14 cellular contexts compared by ENCODE assay signal in genomic region chr2:43049836-43050796, GRCh38.
DNase-seq lines count a peak whose midpoint lies in the region; ATAC-seq, FAIRE-seq and TF ChIP-seq lines count a peak whose summit lies in the region.
"Had no signal": no experiment of that assay in that cellular context is flagged by ENCODE, and none has a peak within 500 bp of the region (broad histone marks: within the 10 kb centered on the region; RNA-seq: fewer than 3 reads in every experiment).

No MANE protein-coding gene starts in this region.

- H2AFZ ChIP-seq in neuronal stem cell (ENCODE audit: low read length): peak overlapping the region; percentile 52

- H3K4ac ChIP-seq in neuronal stem cell (ENCODE audit: low read length): no peak overlapping the region

- H3K79me1 ChIP-seq in neuronal stem cell (ENCODE audit: low read depth, low read length): no peaks in the 10 kb centered on the region

- H3K23ac ChIP-seq in neuronal stem cell (ENCODE audit: low read depth, low read length, poor library complexity): no peak overlapping the region

- H3K9ac ChIP-seq in neuronal stem cell (ENCODE audit: low read depth, low read length, poor library complexity): no peak overlapping the region

- H2BK12ac ChIP-seq in neuronal stem cell (ENCODE audit: low read length): peak overlapping the region; percentile 36

- 86% methylated on average over 18 of the region's 18 CpGs for WGBS in A549 (ENCODE audit: missing lambda C conversion rate)
- no CpG with 5 or more reads among the region's 18 CpGs for WGBS in neuronal stem cell (ENCODE audit: extremely low coverage in 2 of 2, insufficient read length in 2 of 2, insufficient replicate concordance in 1 of 2), 2 donors

- ATAC-seq in A549 (no peak), HG03139 (IDR thresholded peaks at IDR 0.05; ENCODE audit: unreplicated experiment) (no peak), GM18867 (IDR thresholded peaks at IDR 0.05; ENCODE audit: unreplicated experiment) (no peak)

- H3K27me3 Mint-ChIP-seq in chondrocyte (ENCODE audit: low read depth): peaks cover 2% of the 10 kb centered on the region

- CTCF ChIA-PET in A549 (lab: Yijun Ruan, JAX): interaction anchor here (1.2 to 3.7 kb wide), 3 partner anchors 27 to 78 kb away, joined by 3 to 7 read pairs (median 5); no protein-coding TSS in a partner anchor

- H3K36me3 ChIP-seq in neuronal stem cell (replicated peaks in 1 of 2; ENCODE audit: control insufficient read depth in 2 of 2, insufficient read depth in 2 of 2, low read length in 2 of 2): no peaks in the 10 kb centered on the region
- no peaks in the 10 kb centered on the region for H3K36me3 ChIP-seq in H7 (replicated peaks; ENCODE audit: control insufficient read depth, insufficient read depth, low read length)
- H3K36me3 ChIP-seq: esophagus squamous epithelium had no signal

- H3K9me3 ChIP-seq in A549: no peaks in the 10 kb centered on the region
- H3K9me3 ChIP-seq in neuronal stem cell (replicated peaks in 1 of 2; ENCODE audit: control insufficient read depth in 2 of 2, insufficient read depth in 1 of 2, low read depth in 1 of 2, low read length in 2 of 2): peaks cover 0 to 2% of the 10 kb centered on the region in 2 donors
- H3K9me3 ChIP-seq: esophagus squamous epithelium had no signal

- no peaks in the 10 kb centered on the region for H3K36me3 Mint-ChIP-seq in chondrocyte (ENCODE audit: low read depth)

- peaks cover 57% of the 10 kb centered on the region for H3K4me1 Mint-ChIP-seq in chondrocyte (ENCODE audit: low read depth)

- H3K27ac Mint-ChIP-seq in chondrocyte (ENCODE audit: unreplicated experiment): peak overlapping the region; percentile 61

- H4K91ac ChIP-seq in neuronal stem cell (ENCODE audit: low read depth, low read length, poor library complexity): peak overlapping the region; percentile 61

- DNase-seq in A549 (ENCODE audit: low read depth in 1 of 2, low spot score in 1 of 2) (no peak), LHCN-M2 (ENCODE audit: low read depth) (peak; percentile 80), chondrocyte (ENCODE audit: low spot score) (peak; percentile 78), neuronal stem cell (ENCODE audit: low spot score) (no peak), SIG-M5 (lab: John Stamatoyannopoulos, UW) (no peak), H7 (no peak)
- DNase-seq: DMS153, esophagus squamous epithelium, MV-4-11, NCI-H2171 treated with DMSO at 0.1 percent for 48 hours, substantia nigra had no signal

- no peak overlapping the region for H3K14ac ChIP-seq in neuronal stem cell (ENCODE audit: low read length)

- peak overlapping the region; percentile 51 for H3K18ac ChIP-seq in neuronal stem cell (ENCODE audit: low read length)

- no peak for TF ChIP-seq RAD21 in A549 (conservative IDR thresholded peaks at IDR 0.05 in 1 of 2, IDR thresholded peaks at IDR 0.05 in 1 of 2)

- no peak for TF ChIP-seq EP300 in A549 (IDR thresholded peaks at IDR 0.05)

- no peaks in the 10 kb centered on the region for H3K9me3 Mint-ChIP-seq in chondrocyte (ENCODE audit: low read depth)

- no peak for TF ChIP-seq POLR2A in A549 (IDR thresholded peaks at IDR 0.05; ENCODE audit: low read length)

- H3K27ac ChIP-seq in A549: peak overlapping the region; percentile 65 to 76
- H3K27ac ChIP-seq in neuronal stem cell (replicated peaks; ENCODE audit: low read length): no peak overlapping the region

- H2AK5ac ChIP-seq in neuronal stem cell (ENCODE audit: low read depth, low read length): peak overlapping the region; percentile 49

- peak overlapping the region; percentile 4 for H2BK120ac ChIP-seq in neuronal stem cell (ENCODE audit: low read depth, low read length)

- H3K4me2 ChIP-seq in A549 (peak overlapping the region; percentile 52; the same call in 2 of the 3 replicates), neuronal stem cell (ENCODE audit: insufficient read depth, low read length, poor library complexity, severe bottlenecking) (no peak overlapping the region)

- H4K8ac ChIP-seq in neuronal stem cell (ENCODE audit: low read depth, low read length): no peak overlapping the region

- TF ChIP-seq CTCF in A549 (IDR thresholded peaks at IDR 0.05): no peak
- no peak for TF ChIP-seq CTCF in chondrocyte (IDR thresholded peaks at IDR 0.05)

- POLR2A ChIA-PET in A549 (lab: Yijun Ruan, JAX): interaction anchor here (1.3 kb wide), 1 partner anchor 8 kb away, joined by 8 read pairs; no protein-coding TSS in a partner anchor

- H3K4me3 ChIP-seq in A549 (no peak overlapping the region), neuronal stem cell (ENCODE audit: low read length in 2 of 2) (no peak overlapping the region), H7 (ENCODE audit: insufficient read depth, low read depth, low read length) (no peak overlapping the region)
- H3K4me3 ChIP-seq: esophagus squamous epithelium had no signal

- H2BK5ac ChIP-seq in neuronal stem cell (ENCODE audit: low read length): peak overlapping the region; percentile 15

- peaks cover 38% of the 10 kb centered on the region for H3K4me1 ChIP-seq in A549
- peaks cover 18 to 21% of the 10 kb centered on the region in 2 donors for H3K4me1 ChIP-seq in neuronal stem cell (ENCODE audit: control insufficient read depth in 2 of 2, insufficient read depth in 1 of 2, low read depth in 1 of 2, low read length in 2 of 2)

- FAIRE-seq in A549 (lab: Jason Lieb, UNC): no peak
- FAIRE-seq: colon had no signal

- no peaks in the 10 kb centered on the region for H3K27me3 ChIP-seq in neuronal stem cell (ENCODE audit: control insufficient read depth in 3 of 3, insufficient read depth in 3 of 3, low read depth in 1 of 3, low read length in 3 of 3)
- no peaks in the 10 kb centered on the region for H3K27me3 ChIP-seq in H7 (ENCODE audit: control insufficient read depth, insufficient read depth, low read length)
- H3K27me3 ChIP-seq: esophagus squamous epithelium had no signal

- H2BK15ac ChIP-seq in neuronal stem cell (ENCODE audit: low read length): no peak overlapping the region

- H3K4me3 Mint-ChIP-seq in chondrocyte (ENCODE audit: unreplicated experiment): no peak overlapping the region

TF ChIP-seq in A549, 52 proteins besides CTCF, POLR2A, EP300 and RAD21:
- no peak for TF ChIP-seq MAX (IDR thresholded peaks at IDR 0.05)
- TF ChIP-seq ELK1 (IDR thresholded peaks at IDR 0.05; ENCODE audit: low read depth, low read length): no peak
- no peak for TF ChIP-seq ZSCAN20 (CRISPR knock-in tag; IDR thresholded peaks at IDR 0.05)

Comparison
In these comparisons a context has a peak if more than half of its experiments do, and no peak if none do; other contexts are left out.
1. DNase-seq: peak in LHCN-M2 (single experiment) and chondrocyte (single experiment); none in A549 (0 of 2), neuronal stem cell (single experiment), SIG-M5 (single experiment) and H7 (single experiment).